ENCODE assay signal across 21 cellular contexts in the genomic region with DNA sequence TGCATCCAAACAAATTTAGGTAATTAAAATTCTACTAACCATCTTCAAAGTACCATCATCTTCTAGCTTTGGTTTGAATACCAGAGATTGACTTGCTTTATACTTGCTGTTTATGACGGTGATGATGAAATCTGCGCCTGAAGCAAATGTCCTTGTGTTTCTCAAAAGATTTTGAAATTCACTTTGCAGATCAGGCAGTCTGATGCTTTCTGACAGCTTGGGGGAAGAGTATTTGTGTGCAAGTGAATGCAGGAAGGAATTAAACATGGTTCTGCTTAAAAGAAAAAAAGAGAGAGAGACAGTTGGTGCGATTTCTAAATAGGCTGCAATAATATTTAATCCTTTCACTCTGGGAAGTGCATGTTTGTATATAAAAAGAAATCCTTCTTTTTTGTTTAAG. TPM values are rescaled to one million over a fixed set of nuclear protein-coding genes. Genes with fewer than 3 reads are reported as not detected.
"Had no signal": no experiment of that assay in that cellular context is flagged by ENCODE, and none has a peak within 500 bp of the region (broad histone marks: within the 10 kb centered on the region; RNA-seq: fewer than 3 reads in every experiment).

No MANE protein-coding gene starts in this region.

- H3K27ac ChIP-seq: gastroesophageal sphincter, heart right ventricle, left lung, thyroid gland, uterus had no signal

- H3K4me3 Mint-ChIP-seq: activated CD8-positive, alpha-beta T cell treated with anti-CD3 and anti-CD28 coated beads, Interleukin-2, amount 10 ng/mL, durations not matched to agents 7 days and 5 days; central memory CD8-positive, alpha-beta T cell; naive thymus-derived CD4-positive, alpha-beta T cell; stimulated activated memory B cell treated with anti-CD40 and anti-IgM and Interleukin-4, amounts not matched to agents 10 μg/mL and 1 μg/mL and 100 μg/mL, for 72 hours; T-helper 1 cell treated with Interleukin-12 subunit alpha and Interleukin-12 subunit beta and Interleukin-4 antibody, amounts not matched to agents 30 μg/mL and 1 μg/mL, for 36 hours had no signal

- H3K27me3 Mint-ChIP-seq: stimulated activated memory B cell treated with anti-CD40 and anti-IgM and Interleukin-4, amounts not matched to agents 10 μg/mL and 1 μg/mL and 100 μg/mL, for 72 hours had no signal

- H3K4me3 ChIP-seq: gastroesophageal sphincter, heart right ventricle, left lung, mucosa of descending colon, thyroid gland, uterus had no signal

- H3K4me1 Mint-ChIP-seq: central memory CD8-positive, alpha-beta T cell; naive thymus-derived CD4-positive, alpha-beta T cell; stimulated activated memory B cell treated with anti-CD40 and anti-IgM and Interleukin-4, amounts not matched to agents 10 μg/mL and 1 μg/mL and 100 μg/mL, for 72 hours had no signal

- ATAC-seq: activated CD8-positive, alpha-beta T cell treated with anti-CD3 and anti-CD28 coated beads, Interleukin-2, amount 10 ng/mL, durations not matched to agents 7 days and 5 days; activated naive CD4-positive, alpha-beta T cell treated with anti-CD3 and anti-CD28 coated beads, Interleukin-2, amount 50 U/mL, for 72 hours; gastroesophageal sphincter; heart right ventricle; left lung; mucosa of descending colon; naive thymus-derived CD4-positive, alpha-beta T cell; stimulated activated memory B cell treated with anti-CD40 and anti-IgM and Interleukin-4, amounts not matched to agents 10 μg/mL and 1 μg/mL and 100 μg/mL, for 72 hours had no signal

- H3K36me3 Mint-ChIP-seq: activated naive CD4-positive, alpha-beta T cell treated with anti-CD3 and anti-CD28 coated beads, Interleukin-2, amount 50 U/mL, for 72 hours; naive thymus-derived CD4-positive, alpha-beta T cell; stimulated activated memory B cell treated with anti-CD40 and anti-IgM and Interleukin-4, amounts not matched to agents 10 μg/mL and 1 μg/mL and 100 μg/mL, for 72 hours had no signal

- H3K36me3 ChIP-seq: gastroesophageal sphincter, left lung, thyroid gland, uterus had no signal

- H3K9me3 ChIP-seq: gastroesophageal sphincter, heart right ventricle, left lung, mucosa of descending colon, thyroid gland, uterus had no signal

- DNase-seq: activated CD4-positive, alpha-beta T cell treated with anti-CD3 and anti-CD28 coated beads for 48 hours; activated CD8-positive, alpha-beta memory T cell treated with anti-CD3 and anti-CD28 coated beads, Interleukin-2, amount 50 U/mL, for 4 hours; activated CD8-positive, alpha-beta T cell treated with anti-CD3 and anti-CD28 coated beads, Interleukin-2, amount 10 ng/mL, durations not matched to agents 7 days and 5 days; activated effector memory CD4-positive, alpha-beta T cell treated with anti-CD3 and anti-CD28 coated beads, Interleukin-2, amount 50 U/mL, for 16 hours; activated T-cell treated with anti-CD3 and anti-CD28 coated beads, Interleukin-2, amount 50 U/mL, for 48 hours; amniotic stem cell; cortex of kidney; effector CD8-positive, alpha-beta T cell; heart right ventricle; islet precursor cell; left lung; mucosa of descending colon; naive thymus-derived CD4-positive, alpha-beta T cell; stimulated activated CD4-positive, alpha-beta T cell treated with anti-CD3 and anti-CD28 coated beads, Interleukin-2, amount 100 ng/mL, for 48 hours; thyroid gland had no signal

- H3K4me1 ChIP-seq: gastroesophageal sphincter, heart right ventricle, left lung, uterus had no signal

- H3K27ac Mint-ChIP-seq: activated CD8-positive, alpha-beta T cell treated with anti-CD3 and anti-CD28 coated beads, Interleukin-2, amount 10 ng/mL, durations not matched to agents 7 days and 5 days; activated naive CD4-positive, alpha-beta T cell treated with anti-CD3 and anti-CD28 coated beads, Interleukin-2, amount 50 U/mL, for 72 hours; naive thymus-derived CD4-positive, alpha-beta T cell; stimulated activated memory B cell treated with anti-CD40 and anti-IgM and Interleukin-4, amounts not matched to agents 10 μg/mL and 1 μg/mL and 100 μg/mL, for 72 hours; T-helper 1 cell treated with Interleukin-12 subunit alpha and Interleukin-12 subunit beta and Interleukin-4 antibody, amounts not matched to agents 30 μg/mL and 1 μg/mL, for 36 hours had no signal

- H3K27me3 ChIP-seq: gastroesophageal sphincter, heart right ventricle, left lung, thyroid gland, uterus had no signal

- H3K9me3 Mint-ChIP-seq: activated naive CD4-positive, alpha-beta T cell treated with anti-CD3 and anti-CD28 coated beads, Interleukin-2, amount 50 U/mL, for 72 hours; central memory CD8-positive, alpha-beta T cell; naive thymus-derived CD4-positive, alpha-beta T cell; stimulated activated memory B cell treated with anti-CD40 and anti-IgM and Interleukin-4, amounts not matched to agents 10 μg/mL and 1 μg/mL and 100 μg/mL, for 72 hours; T-helper 1 cell treated with Interleukin-12 subunit alpha and Interleukin-12 subunit beta and Interleukin-4 antibody, amounts not matched to agents 30 μg/mL and 1 μg/mL, for 36 hours had no signal

RNA-seq across cellular contexts. Expression of a gene that starts 29.6 kb away (rescaled TPM):
- total RNA-seq: activated CD8-positive, alpha-beta T cell treated with anti-CD3 and anti-CD28 coated beads, Interleukin-2, amount 10 ng/mL, durations not matched to agents 7 days and 5 days; activated naive CD4-positive, alpha-beta T cell treated with anti-CD3 and anti-CD28 coated beads, Interleukin-2, amount 50 U/mL, for 72 hours; naive thymus-derived CD4-positive, alpha-beta T cell had no signal
- polyA plus RNA-seq: naive thymus-derived CD4-positive, alpha-beta T cell had no signal
